8 cellular contexts compared by ENCODE assay signal in the genomic region with DNA sequence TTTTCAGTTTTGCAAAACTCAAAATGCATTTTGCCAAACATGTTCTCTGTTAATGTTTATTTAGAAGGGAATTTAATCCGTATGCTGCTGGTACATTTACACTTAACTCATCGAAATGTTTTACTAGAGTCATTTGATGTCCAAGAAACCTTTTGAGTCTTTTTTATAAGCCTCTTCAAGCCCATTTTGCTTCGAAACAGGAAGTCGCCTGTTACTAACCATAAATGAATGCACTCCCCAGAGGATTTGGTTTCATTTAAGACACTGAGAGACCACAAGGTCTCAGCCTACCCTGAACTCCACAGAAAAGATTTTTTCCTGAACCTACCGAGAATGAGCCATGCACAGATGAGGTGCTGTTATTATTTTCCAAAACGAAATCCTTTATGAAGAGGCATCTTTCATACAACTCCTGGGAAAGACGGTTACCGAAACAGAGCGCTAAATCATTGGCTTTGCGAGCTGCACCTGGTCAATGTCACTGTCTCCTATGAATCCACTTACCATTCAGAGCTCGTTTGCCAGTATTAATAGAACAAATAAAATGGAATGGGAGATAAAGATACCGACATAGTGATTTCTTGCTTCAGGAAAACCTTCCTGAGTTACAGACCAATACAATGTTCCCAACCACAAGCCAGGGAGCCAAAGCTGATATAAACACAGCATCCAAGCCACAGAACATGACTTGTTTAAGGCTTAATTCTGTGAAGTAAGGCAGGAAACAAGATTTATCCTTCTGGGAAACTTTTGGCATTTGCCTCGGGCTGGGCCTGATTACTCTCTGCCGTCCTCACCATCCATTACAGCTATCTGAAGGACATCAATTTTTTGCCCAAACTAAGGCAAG.
DNase-seq lines count a peak whose midpoint lies in the region; ATAC-seq and TF ChIP-seq lines count a peak whose summit lies in the region.

No MANE protein-coding gene starts in this region.

- WGBS in endodermal cell (ENCODE audit: insufficient coverage in 1 of 2, insufficient read length in 1 of 2), 2 experiments = 91 to 97% methylated on average over 12 to 14 of the region's 14 CpGs

- no peaks in the 10 kb centered on the region for H3K36me3 Mint-ChIP-seq in endodermal cell (ENCODE audit: low read depth)

- no peak for ATAC-seq in GM21717 (IDR thresholded peaks at IDR 0.05; ENCODE audit: unreplicated experiment)

- TF ChIP-seq CTCF in tibial artery (IDR thresholded peaks at IDR 0.05) (no peak), endodermal cell (conservative IDR thresholded peaks at IDR 0.05) (no peak)

- no peak overlapping the region for H3K9ac ChIP-seq in endodermal cell (ENCODE audit: extremely low read depth, low read length, poor library complexity, severe bottlenecking)

- H3K27ac Mint-ChIP-seq in endodermal cell = no peak overlapping the region

- H3K4me1 Mint-ChIP-seq in endodermal cell = no peaks in the 10 kb centered on the region

- no peak overlapping the region for H3K4me3 Mint-ChIP-seq in endodermal cell

- H3K4me1 ChIP-seq in tibial artery (peaks cover 0 to 43% (median 22%) of the 10 kb centered on the region in 4 donors), endodermal cell (ENCODE audit: control insufficient read depth, insufficient read depth, low read length) (no peaks in the 10 kb centered on the region)

- intact Hi-C loops in tibial artery (cut with DNase I; ENCODE audit: low total_unique reads) = loop anchor here (5.0 kb wide), 1 partner anchor 84 kb away; no protein-coding TSS in a partner anchor

- no peaks in the 10 kb centered on the region for H3K27me3 Mint-ChIP-seq in endodermal cell (ENCODE audit: insufficient read depth)

- H3K4me3 ChIP-seq in tibial artery = peak overlapping the region; percentile 20 to 31
- H3K4me3 ChIP-seq in endodermal cell (ENCODE audit: low read length) = no peak overlapping the region

- H3K9me3 Mint-ChIP-seq in endodermal cell = no peaks in the 10 kb centered on the region

- H3K27ac ChIP-seq in tibial artery = peak overlapping the region; percentile 58 to 60
- no peak overlapping the region for H3K27ac ChIP-seq in endodermal cell (ENCODE audit: low read depth, low read length)

- H3K9me3 ChIP-seq in tibial artery (no peaks in the 10 kb centered on the region), endodermal cell (ENCODE audit: control insufficient read depth, low read length) (no peaks in the 10 kb centered on the region)

- H3K27me3 ChIP-seq in tibial artery (no peaks in the 10 kb centered on the region), endodermal cell (ENCODE audit: control insufficient read depth, insufficient read depth, low read length, poor library complexity, severe bottlenecking) (no peaks in the 10 kb centered on the region)

- DNase-seq in ELR (ENCODE audit: low read depth) (peak; percentile 88), HCEC 1CT (peak; percentile 89), NCI-H187 (lab: John Stamatoyannopoulos, UW) (peak; percentile 69 to 87), foreskin melanocyte (peak; percentile 23), tibial artery (peak in 1 of 2 donors; percentile 25), DMS114 treated with DMSO at 0.1 percent for 48 hours (lab: John Stamatoyannopoulos, UW; ENCODE audit: unreplicated experiment) (no peak), endodermal cell (no peak)

- H3K36me3 ChIP-seq in tibial artery (no peaks in the 10 kb centered on the region), endodermal cell (ENCODE audit: control insufficient read depth, insufficient read depth, low read length) (no peaks in the 10 kb centered on the region)

Comparison
In these comparisons a context has a peak if more than half of its experiments do, and no peak if none do; other contexts are left out.
1. DNase-seq: peak in ELR (single experiment), HCEC 1CT (single experiment), NCI-H187 (2 of 2) and foreskin melanocyte (single experiment); none in DMS114 treated with DMSO at 0.1 percent for 48 hours (single experiment) and endodermal cell (single experiment).